17 cellular contexts compared by ENCODE assay signal in the genomic region with DNA sequence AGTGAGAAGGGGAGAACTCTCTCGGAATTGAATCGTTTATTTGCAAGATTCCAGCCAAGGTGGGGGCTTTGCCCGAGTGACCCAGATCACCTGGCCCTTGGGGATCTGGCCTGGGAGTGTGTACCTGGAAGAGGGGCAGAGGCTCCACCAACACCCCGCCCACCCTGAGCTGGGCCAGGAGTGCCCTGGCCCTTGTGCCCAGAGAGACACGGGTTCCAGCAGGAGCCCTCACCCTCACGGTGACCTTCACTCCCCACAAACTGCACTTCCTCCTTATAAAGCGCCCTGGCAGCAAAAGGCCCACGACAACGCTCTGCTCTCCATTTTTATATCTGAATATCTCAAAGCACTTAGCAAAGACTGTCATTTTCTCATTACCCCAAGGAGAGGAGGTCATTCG. TPM values are rescaled to one million over a fixed set of nuclear protein-coding genes. Genes with fewer than 3 reads are reported as not detected.
DNase-seq lines count a peak whose midpoint lies in the region; ATAC-seq and TF ChIP-seq lines count a peak whose summit lies in the region.
"Had no signal": no experiment of that assay in that cellular context is flagged by ENCODE, and none has a peak within 500 bp of the region (broad histone marks: within the 10 kb centered on the region; RNA-seq: fewer than 3 reads in every experiment).

No MANE protein-coding gene starts in this region.

- H2AFZ ChIP-seq in PC-3 (ENCODE audit: low read length): peak overlapping the region; percentile 61

- TF ChIP-seq CTCF in right atrium auricular region (IDR thresholded peaks at IDR 0.05): no peak
- TF ChIP-seq CTCF in PC-3 (conservative IDR thresholded peaks at IDR 0.05; ENCODE audit: low read depth, low read length): no peak
- no peak for TF ChIP-seq CTCF in esophagus squamous epithelium (IDR thresholded peaks at IDR 0.05)
- no peak for TF ChIP-seq CTCF in suprapubic skin (IDR thresholded peaks at IDR 0.05)

- H3K27ac Mint-ChIP-seq in activated T-cell treated with anti-CD3 and anti-CD28 coated beads, Interleukin-2, amount 50 U/mL, for 24 hours: no peak overlapping the region
- H3K27ac Mint-ChIP-seq: activated naive CD4-positive, alpha-beta T cell treated with anti-CD3 and anti-CD28 coated beads, Interleukin-2, amount 50 U/mL, for 24 hours; CD8-positive, alpha-beta T cell had no signal

- no peaks in the 10 kb centered on the region for H3K4me1 Mint-ChIP-seq in activated T-cell treated with anti-CD3 and anti-CD28 coated beads, Interleukin-2, amount 50 U/mL, for 24 hours (ENCODE audit: low read depth)
- H3K4me1 Mint-ChIP-seq: activated naive CD4-positive, alpha-beta T cell treated with anti-CD3 and anti-CD28 coated beads, Interleukin-2, amount 50 U/mL, for 24 hours had no signal

- CTCF ChIA-PET in PC-3 (lab: Charles Lee): interaction anchor here (0.6 kb wide), 1 partner anchor 285 kb away, joined by 3 read pairs; no protein-coding TSS in a partner anchor

- POLR2A ChIA-PET in PC-3 (lab: Charles Lee; ENCODE audit: unreplicated experiment): no interaction called here

- no peak for ATAC-seq in PC-3
- ATAC-seq: CD8-positive, alpha-beta T cell had no signal

- no peaks in the 10 kb centered on the region for H3F3A ChIP-seq in PC-3 (ENCODE audit: low read length, unreplicated experiment)

- TF ChIP-seq POLR2A in esophagus squamous epithelium (IDR thresholded peaks at IDR 0.05) (no peak), suprapubic skin (IDR thresholded peaks at IDR 0.05) (no peak)

- peak overlapping the region; percentile 56 for H3K4me2 ChIP-seq in PC-3 (ENCODE audit: low read length)

- peaks cover 7% of the 10 kb centered on the region for H3K27me3 Mint-ChIP-seq in activated T-cell treated with anti-CD3 and anti-CD28 coated beads, Interleukin-2, amount 50 U/mL, for 24 hours
- H3K27me3 Mint-ChIP-seq: activated naive CD4-positive, alpha-beta T cell treated with anti-CD3 and anti-CD28 coated beads, Interleukin-2, amount 50 U/mL, for 24 hours had no signal

- no peaks in the 10 kb centered on the region for H3K36me3 Mint-ChIP-seq in activated T-cell treated with anti-CD3 and anti-CD28 coated beads, Interleukin-2, amount 50 U/mL, for 24 hours (ENCODE audit: low read depth)
- H3K36me3 Mint-ChIP-seq: activated naive CD4-positive, alpha-beta T cell treated with anti-CD3 and anti-CD28 coated beads, Interleukin-2, amount 50 U/mL, for 24 hours; CD8-positive, alpha-beta T cell had no signal

- H3K9me3 Mint-ChIP-seq in activated T-cell treated with anti-CD3 and anti-CD28 coated beads, Interleukin-2, amount 50 U/mL, for 24 hours: no peaks in the 10 kb centered on the region
- H3K9me3 Mint-ChIP-seq: activated naive CD4-positive, alpha-beta T cell treated with anti-CD3 and anti-CD28 coated beads, Interleukin-2, amount 50 U/mL, for 24 hours; CD8-positive, alpha-beta T cell had no signal

- intact Hi-C loops in cardiac septum (cut with DNase I) (no loop called here), PC-3 (cut with micrococcal nuclease) (loop anchor here (2.0 kb wide), 1 partner anchor 19 kb away; no protein-coding TSS in a partner anchor), esophagus squamous epithelium (cut with DNase I) (no loop called here)

- H3K36me3 ChIP-seq in right atrium auricular region (no peaks in the 10 kb centered on the region), PC-3 (ENCODE audit: low read depth, low read length) (no peaks in the 10 kb centered on the region), esophagus squamous epithelium (no peaks in the 10 kb centered on the region), suprapubic skin (no peaks in the 10 kb centered on the region)
- H3K36me3 ChIP-seq: gastroesophageal sphincter, pancreas had no signal

- no peak for TF ChIP-seq EP300 in suprapubic skin (IDR thresholded peaks at IDR 0.05)

- H3K79me2 ChIP-seq in PC-3 (ENCODE audit: low read length): peaks cover 7% of the 10 kb centered on the region; the same call in 1 of the 2 replicates

- H3K27ac ChIP-seq in right atrium auricular region: no peak overlapping the region
- H3K27ac ChIP-seq in PC-3 (ENCODE audit: low read length): peak overlapping the region; percentile 30
- peak overlapping the region; percentile 74 to 91 (median 86) for H3K27ac ChIP-seq in esophagus squamous epithelium
- H3K27ac ChIP-seq in suprapubic skin: peak overlapping the region; percentile 87
- H3K27ac ChIP-seq: gastroesophageal sphincter, HL-60 had no signal

- H3K4me1 ChIP-seq in right atrium auricular region: peaks cover 0 to 49% of the 10 kb centered on the region in 2 donors
- H3K4me1 ChIP-seq in PC-3 (ENCODE audit: insufficient read depth, low read length): peaks cover 26% of the 10 kb centered on the region
- H3K4me1 ChIP-seq in esophagus squamous epithelium: peaks cover 32 to 78% (median 39%) of the 10 kb centered on the region in 3 donors
- H3K4me1 ChIP-seq in suprapubic skin: peaks cover 74% of the 10 kb centered on the region
- H3K4me1 ChIP-seq: pancreas had no signal

- no peaks in the 10 kb centered on the region for H3K9me3 ChIP-seq in right atrium auricular region
- no peaks in the 10 kb centered on the region for H3K9me3 ChIP-seq in PC-3 (ENCODE audit: low read length)
- H3K9me3 ChIP-seq in esophagus squamous epithelium: no peaks in the 10 kb centered on the region
- no peaks in the 10 kb centered on the region for H3K9me3 ChIP-seq in suprapubic skin
- H3K9me3 ChIP-seq: gastroesophageal sphincter, pancreas had no signal

- WGBS in esophagus squamous epithelium, 2 donors: 57 to 59% methylated on average over 3 to 6 of the region's 10 CpGs
- 49% methylated on average over 10 of the region's 10 CpGs for WGBS in suprapubic skin

- no peaks in the 10 kb centered on the region for H3K27me3 ChIP-seq in right atrium auricular region
- H3K27me3 ChIP-seq in PC-3 (ENCODE audit: low read length): no peaks in the 10 kb centered on the region
- H3K27me3 ChIP-seq in esophagus squamous epithelium: no peaks in the 10 kb centered on the region
- peaks cover 8% of the 10 kb centered on the region for H3K27me3 ChIP-seq in suprapubic skin
- H3K27me3 ChIP-seq: pancreas had no signal

- H4K20me1 ChIP-seq in PC-3 (ENCODE audit: low read length): no peaks in the 10 kb centered on the region

- H3K9ac ChIP-seq in PC-3 (ENCODE audit: low read length): peak overlapping the region; percentile 4; the same call in 1 of the 2 replicates

- H3K9me2 ChIP-seq in PC-3 (replicated peaks; ENCODE audit: low read length): no peaks in the 10 kb centered on the region

- no peak overlapping the region for H3K4me3 Mint-ChIP-seq in activated T-cell treated with anti-CD3 and anti-CD28 coated beads, Interleukin-2, amount 50 U/mL, for 24 hours
- H3K4me3 Mint-ChIP-seq: activated naive CD4-positive, alpha-beta T cell treated with anti-CD3 and anti-CD28 coated beads, Interleukin-2, amount 50 U/mL, for 24 hours; CD8-positive, alpha-beta T cell had no signal

- no peak overlapping the region for H3K4me3 ChIP-seq in right atrium auricular region
- peak overlapping the region; percentile 42; the same call in 1 of the 2 replicates for H3K4me3 ChIP-seq in PC-3 (ENCODE audit: low read length)
- H3K4me3 ChIP-seq in esophagus squamous epithelium: peak overlapping the region in 3 of 4 donors; percentile 18 to 43 (median 22)
- H3K4me3 ChIP-seq in suprapubic skin: peak overlapping the region; percentile 1
- H3K4me3 ChIP-seq: gastroesophageal sphincter, pancreas had no signal

- peak; percentile 67 for DNase-seq in cardiac septum (ENCODE audit: low spot score)
- no peak for DNase-seq in right atrium auricular region (ENCODE audit: low spot score)
- no peak for DNase-seq in PC-3
- no peak for DNase-seq in esophagus squamous epithelium (lab: John Stamatoyannopoulos, UW)
- DNase-seq in suprapubic skin (ENCODE audit: low spot score in 2 of 2): no peak
- DNase-seq in activated effector memory CD4-positive, alpha-beta T cell treated with anti-CD3 and anti-CD28 coated beads, Interleukin-2, amount 50 U/mL, for 16 hours: no peak
- DNase-seq in germinal center (ENCODE audit: low spot score): no peak
- no peak for DNase-seq in activated T-cell treated with anti-CD3 and anti-CD28 coated beads, Interleukin-2, amount 50 U/mL, for 24 hours
- DNase-seq: CD8-positive, alpha-beta T cell; NCI-H446; SHP77; stimulated activated CD4-positive, alpha-beta T cell treated with anti-CD3 and anti-CD28 coated beads, Interleukin-4, amount 100 ng/mL, for 24 hours; T-helper 1 cell had no signal

- no TSS peak for BruUV-seq in PC-3 (replicated peaks; lab: Mats Ljungman, UMichigan)

RNA-seq across cellular contexts. Expression of a gene that starts 16.6 kb away (rescaled TPM):
- total RNA-seq in cardiac septum: 82.0 TPM
- 10 to 100 TPM; 44.3 to 50.3 TPM for total RNA-seq in right atrium auricular region
- total RNA-seq in PC-3 (2014; rRNA removed): 12.8 and 21.4 TPM in 2 replicates
- 10 to 100 TPM; 13.1 to 33.7 (median 20.9) TPM for total RNA-seq in esophagus squamous epithelium
- 100 to 1,000 TPM; 106 to 229 (median 160) TPM for total RNA-seq in suprapubic skin

Comparison
In these comparisons a context has a peak if more than half of its experiments do, and no peak if none do; other contexts are left out.
1. H3K27ac ChIP-seq: peak in PC-3 (single experiment), esophagus squamous epithelium (4 of 4) and suprapubic skin (single experiment); none in right atrium auricular region (0 of 2).
2. H3K4me3 ChIP-seq: peak in PC-3 (single experiment), esophagus squamous epithelium (3 of 4) and suprapubic skin (single experiment); none in right atrium auricular region (0 of 2).